17 cellular contexts compared by ENCODE assay signal in genomic region chr2:128346811-128347558, GRCh38. TPM values are rescaled to one million over a fixed set of nuclear protein-coding genes. Genes with fewer than 3 reads are reported as not detected.
DNase-seq lines count a peak whose midpoint lies in the region; ATAC-seq and TF ChIP-seq lines count a peak whose summit lies in the region.
"Had no signal": no experiment of that assay in that cellular context is flagged by ENCODE, and none has a peak within 500 bp of the region (broad histone marks: within the 10 kb centered on the region; RNA-seq: fewer than 3 reads in every experiment).

No MANE protein-coding gene starts in this region.

- H3K27me3 Mint-ChIP-seq in HFFc6 (ENCODE audit: insufficient read depth) = peaks cover 4% of the 10 kb centered on the region
- H3K27me3 Mint-ChIP-seq: activated CD4-positive, alpha-beta T cell treated with anti-CD3 and anti-CD28 coated beads for 36 hours had no signal

- H3K4me1 Mint-ChIP-seq in HFFc6 (ENCODE audit: low read depth) = peaks cover 21% of the 10 kb centered on the region
- H3K4me1 Mint-ChIP-seq: activated CD4-positive, alpha-beta T cell treated with anti-CD3 and anti-CD28 coated beads for 36 hours had no signal

- H3K27me3 ChIP-seq in H7 (ENCODE audit: control insufficient read depth, insufficient read depth, low read length) = no peaks in the 10 kb centered on the region
- no peaks in the 10 kb centered on the region for H3K27me3 ChIP-seq in lower lobe of right lung (ENCODE audit: low read depth)
- H3K27me3 ChIP-seq: ascending aorta, foreskin keratinocyte had no signal

- DNase-seq in H7 (peak; percentile 54), lower lobe of right lung (no peak), sciatic nerve (ENCODE audit: low spot score) (no peak), HFFc6 (no peak), NOMO-1 treated with DMSO at 0.1 percent for 48 hours (lab: John Stamatoyannopoulos, UW; ENCODE audit: unreplicated experiment) (no peak), G401 (ENCODE audit: low spot score) (no peak)
- DNase-seq: activated CD4-positive, alpha-beta T cell treated with anti-CD3 and anti-CD28 coated beads for 36 hours; activated CD8-positive, alpha-beta memory T cell treated with anti-CD3 and anti-CD28 coated beads, Interleukin-2, amount 50 U/mL, for 4 hours; activated gamma-delta T cell; AML-193; cortex of kidney; foreskin keratinocyte; NCI-H2029; right cardiac atrium had no signal

- peaks cover 4% of the 10 kb centered on the region for H3K9me3 ChIP-seq in lower lobe of right lung
- H3K9me3 ChIP-seq: ascending aorta had no signal

- ATAC-seq in lower lobe of right lung = peak; percentile 20 to 25
- peak; percentile 21 for ATAC-seq in sciatic nerve
- no peak for ATAC-seq in GM21717 (IDR thresholded peaks at IDR 0.05; ENCODE audit: unreplicated experiment)
- ATAC-seq: activated CD4-positive, alpha-beta T cell treated with anti-CD3 and anti-CD28 coated beads for 36 hours had no signal

- H3K4me3 ChIP-seq in H7 (ENCODE audit: insufficient read depth, low read depth, low read length) = no peak overlapping the region
- no peak overlapping the region for H3K4me3 ChIP-seq in lower lobe of right lung
- H3K4me3 ChIP-seq: ascending aorta had no signal

- intact Hi-C loops in lower lobe of right lung (cut with DNase I) = no loop called here
- intact Hi-C loops in sciatic nerve (cut with DNase I) = no loop called here

- TF ChIP-seq CTCF in lower lobe of right lung (IDR thresholded peaks at IDR 0.05) (no peak), HFFc6 (IDR thresholded peaks at IDR 0.05) (no peak)

- H3K36me3 Mint-ChIP-seq in HFFc6 (ENCODE audit: low read depth) = peaks cover 7% of the 10 kb centered on the region; the same call in 1 of the 2 replicates

- in situ Hi-C loops in G401 (cut with HindIII; ENCODE audit: low sequenced_read_pairs) = no loop called here

- H3K4me3 Mint-ChIP-seq in HFFc6 = no peak overlapping the region
- H3K4me3 Mint-ChIP-seq: activated CD4-positive, alpha-beta T cell treated with anti-CD3 and anti-CD28 coated beads for 36 hours had no signal

- H3K27ac ChIP-seq in angular gyrus (ENCODE audit: low read depth, low read length) = peak overlapping the region; percentile 82
- H3K27ac ChIP-seq in lower lobe of right lung = no peak overlapping the region
- H3K27ac ChIP-seq: foreskin keratinocyte had no signal

- no peak overlapping the region for H3K27ac Mint-ChIP-seq in HFFc6
- H3K27ac Mint-ChIP-seq: activated CD4-positive, alpha-beta T cell treated with anti-CD3 and anti-CD28 coated beads for 36 hours had no signal

- peaks cover 8% of the 10 kb centered on the region; the same call in 1 of the 2 replicates for H3K9me3 Mint-ChIP-seq in HFFc6

- H3K36me3 ChIP-seq in H7 (replicated peaks; ENCODE audit: control insufficient read depth, insufficient read depth, low read length) = no peaks in the 10 kb centered on the region
- H3K36me3 ChIP-seq in lower lobe of right lung = no peaks in the 10 kb centered on the region
- H3K36me3 ChIP-seq: ascending aorta had no signal

- peaks cover 22% of the 10 kb centered on the region for H3K4me1 ChIP-seq in lower lobe of right lung
- H3K4me1 ChIP-seq: foreskin keratinocyte had no signal

RNA-seq across cellular contexts. Expression of gene HS6ST1, which starts 28.3 kb away (rescaled TPM):
- total RNA-seq in H7 (2014; rRNA removed; shearing (Covaris generic)) = 76.3 and 102 TPM in 2 replicates
- total RNA-seq in lower lobe of right lung = 26.3 TPM
- total RNA-seq in sciatic nerve = 27.2 TPM
- 10 to 100 TPM; 18.5 to 27.2 (median 24.3) TPM for total RNA-seq in HFFc6 (2021; fragmentation: NEBNext Ultra II Directional; extraction: Animal tissue kit (Norgen Biotek cat#: 25700))
- 45.2 and 45.4 TPM in 2 replicates for total RNA-seq in G401 (2014; rRNA removed; shearing (Covaris generic))
